1 cellular context compared by ENCODE assay signal in the genomic region with DNA sequence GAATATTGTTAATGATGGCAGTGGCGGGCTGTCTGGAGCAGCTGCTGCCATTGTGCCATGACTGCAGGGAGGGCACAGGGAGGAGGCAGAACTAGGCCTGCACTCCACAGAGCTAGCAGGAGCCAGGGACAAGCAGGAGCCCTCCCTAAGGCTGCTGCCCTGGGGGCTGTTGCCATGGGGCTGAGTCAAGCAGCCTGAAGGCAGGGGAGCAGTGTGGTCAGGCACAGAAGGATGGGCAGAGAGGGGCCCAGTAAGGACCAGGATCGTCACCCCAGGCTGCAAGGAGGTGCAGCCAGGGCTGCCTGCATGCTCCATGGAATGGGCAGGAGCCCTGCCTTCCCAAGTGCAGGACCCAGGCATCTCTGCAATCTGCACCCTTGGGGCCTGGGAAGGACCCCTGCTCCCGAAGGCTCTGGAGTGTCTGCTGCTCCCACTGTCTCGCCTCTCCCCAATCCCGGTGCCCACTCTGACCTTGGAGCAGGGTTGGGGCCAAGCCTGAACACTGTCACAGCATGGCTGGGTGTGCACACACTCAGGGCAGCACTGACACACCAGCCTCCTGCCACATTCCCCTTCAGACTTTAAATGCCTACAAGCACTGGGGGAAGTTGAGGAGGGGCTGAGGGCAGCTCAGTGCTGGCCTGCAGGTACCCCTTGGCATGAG.
TF ChIP-seq lines count a peak whose summit lies in the region.

No MANE protein-coding gene starts in this region.

TF ChIP-seq in H1, 55 proteins besides CTCF, POLR2A, EP300 and RAD21:
- no peak for TF ChIP-seq KDM4A (IDR thresholded peaks at IDR 0.05; ENCODE audit: low read depth, low read length, severe bottlenecking)
- TF ChIP-seq CREB1 (IDR thresholded peaks at IDR 0.05) = no peak
- TF ChIP-seq CHD2 (IDR thresholded peaks at IDR 0.05; ENCODE audit: low read length) = no peak
- no peak for TF ChIP-seq PHF8 (conservative IDR thresholded peaks at IDR 0.05; ENCODE audit: low read depth, low read length)
